8 cellular contexts compared by ENCODE assay signal in genomic region chr18:59950215-59950944, GRCh38.
DNase-seq lines count a peak whose midpoint lies in the region; ATAC-seq lines count a peak whose summit lies in the region.

No MANE protein-coding gene starts in this region.

- peak; percentile 40 for ATAC-seq in GM21723 (IDR thresholded peaks at IDR 0.05; ENCODE audit: unreplicated experiment)

- DNase-seq in NCI-H1417 (lab: John Stamatoyannopoulos, UW) (peak; percentile 22 to 62 (median 61)), NCI-H1417 treated with DMSO at 0.1 percent for 48 hours (lab: John Stamatoyannopoulos, UW) (no peak), NCI-H1436 treated with DMSO at 0.1 percent for 48 hours (lab: John Stamatoyannopoulos, UW) (peak; percentile 56), fibroblast of peridontal ligament (ENCODE audit: extremely low read depth) (peak; percentile 22), NCI-H1105 (lab: John Stamatoyannopoulos, UW) (no peak), 8988T (no peak), HuH-7.5 (ENCODE audit: low spot score) (no peak)

Comparison
In these comparisons a context has a peak if more than half of its experiments do, and no peak if none do; other contexts are left out.
1. DNase-seq: peak in NCI-H1417 (3 of 3), NCI-H1436 treated with DMSO at 0.1 percent for 48 hours (single experiment) and fibroblast of peridontal ligament (single experiment); none in NCI-H1417 treated with DMSO at 0.1 percent for 48 hours (single experiment), NCI-H1105 (single experiment), 8988T (single experiment) and HuH-7.5 (single experiment).